9 cellular contexts compared by ENCODE assay signal in genomic region chr2:176096243-176096985, GRCh38. TPM values are rescaled to one million over a fixed set of nuclear protein-coding genes. Genes with fewer than 3 reads are reported as not detected.
DNase-seq lines count a peak whose midpoint lies in the region; ATAC-seq and TF ChIP-seq lines count a peak whose summit lies in the region.
"Had no signal": no experiment of that assay in that cellular context is flagged by ENCODE, and none has a peak within 500 bp of the region (broad histone marks: within the 10 kb centered on the region; RNA-seq: fewer than 3 reads in every experiment).

No MANE protein-coding gene starts in this region.

- no peak for DNase-seq in T-helper 1 cell
- peak in 1 of 2 experiments; percentile 49 for DNase-seq in SJSA1 (ENCODE audit: low read depth in 1 of 2, low spot score in 2 of 2)
- no peak for DNase-seq in fibroblast of lung (ENCODE audit: low read depth in 2 of 2)
- no peak for DNase-seq in NCI-H345 treated with DMSO at 0.1 percent for 48 hours (lab: John Stamatoyannopoulos, UW; ENCODE audit: unreplicated experiment)
- no peak for DNase-seq in superior temporal gyrus (ENCODE audit: extremely low spot score)
- DNase-seq: C1 segment of cervical spinal cord had no signal

- peak overlapping the region; percentile 85 for H3K4me2 ChIP-seq in fibroblast of lung (ENCODE audit: extremely low read depth, insufficient read depth, low read length)

- H3K4me1 Mint-ChIP-seq in T-helper 1 cell treated with Interleukin-12 subunit alpha and Interleukin-12 subunit beta and Interleukin-4 antibody, amounts not matched to agents 30 μg/mL and 1 μg/mL, for 36 hours (ENCODE audit: low read depth): peaks cover 19% of the 10 kb centered on the region
- H3K4me1 Mint-ChIP-seq in stimulated activated memory B cell treated with anti-CD40 and anti-IgM and Interleukin-4, amounts not matched to agents 10 μg/mL and 1 μg/mL and 100 μg/mL, for 72 hours: peaks cover 22% of the 10 kb centered on the region

- H3K36me3 ChIP-seq in SJSA1 (no peaks in the 10 kb centered on the region), fibroblast of lung (ENCODE audit: control insufficient read depth, insufficient read depth, low read length) (no peaks in the 10 kb centered on the region)

- H3K36me3 Mint-ChIP-seq in T-helper 1 cell treated with Interleukin-12 subunit alpha and Interleukin-12 subunit beta and Interleukin-4 antibody, amounts not matched to agents 30 μg/mL and 1 μg/mL, for 36 hours (ENCODE audit: low read depth): peaks cover 9% of the 10 kb centered on the region
- no peaks in the 10 kb centered on the region for H3K36me3 Mint-ChIP-seq in stimulated activated memory B cell treated with anti-CD40 and anti-IgM and Interleukin-4, amounts not matched to agents 10 μg/mL and 1 μg/mL and 100 μg/mL, for 72 hours

- no peaks in the 10 kb centered on the region for H4K20me1 ChIP-seq in fibroblast of lung (ENCODE audit: control insufficient read depth, extremely low read depth, insufficient read depth, low read length)

- no peak for TF ChIP-seq CTCF in fibroblast of lung (conservative IDR thresholded peaks at IDR 0.05 in 1 of 2, IDR thresholded peaks at IDR 0.05 in 1 of 2; ENCODE audit: low read depth in 1 of 2, low read length in 2 of 2)

- H3K9me3 Mint-ChIP-seq in T-helper 1 cell treated with Interleukin-12 subunit alpha and Interleukin-12 subunit beta and Interleukin-4 antibody, amounts not matched to agents 30 μg/mL and 1 μg/mL, for 36 hours: no peaks in the 10 kb centered on the region
- H3K9me3 Mint-ChIP-seq in stimulated activated memory B cell treated with anti-CD40 and anti-IgM and Interleukin-4, amounts not matched to agents 10 μg/mL and 1 μg/mL and 100 μg/mL, for 72 hours: no peaks in the 10 kb centered on the region

- H3K4me3 ChIP-seq in SJSA1 (peak overlapping the region; percentile 46), fibroblast of lung (replicated peaks in 1 of 4; ENCODE audit: control extremely low read depth in 1 of 4, insufficient read depth in 1 of 4, low read depth in 3 of 4, low read length in 4 of 4) (peak overlapping the region; percentile 36 to 53 (median 44))

- H3K27ac ChIP-seq in SJSA1: peak overlapping the region; percentile 36
- no peak overlapping the region for H3K27ac ChIP-seq in fibroblast of lung (ENCODE audit: insufficient read depth, low read length)

- H3K27me3 ChIP-seq in SJSA1 (replicated peaks): peaks cover 59% of the 10 kb centered on the region
- peaks cover 86% of the 10 kb centered on the region for H3K27me3 ChIP-seq in fibroblast of lung (ENCODE audit: control insufficient read depth, insufficient read depth, low read length)

- ATAC-seq in stimulated activated memory B cell treated with anti-CD40 and anti-IgM and Interleukin-4, amounts not matched to agents 10 μg/mL and 1 μg/mL and 100 μg/mL, for 72 hours: no peak
- ATAC-seq in HG02870 (IDR thresholded peaks at IDR 0.05; ENCODE audit: unreplicated experiment): no peak

- H3K9me3 ChIP-seq in SJSA1 (replicated peaks): no peaks in the 10 kb centered on the region; the same call in 1 of the 2 replicates
- no peaks in the 10 kb centered on the region for H3K9me3 ChIP-seq in fibroblast of lung (ENCODE audit: control insufficient read depth, insufficient read depth, low read depth, low read length)

- peak overlapping the region; percentile 80 for H3K4me3 Mint-ChIP-seq in T-helper 1 cell treated with Interleukin-12 subunit alpha and Interleukin-12 subunit beta and Interleukin-4 antibody, amounts not matched to agents 30 μg/mL and 1 μg/mL, for 36 hours
- peak overlapping the region; percentile 73 for H3K4me3 Mint-ChIP-seq in stimulated activated memory B cell treated with anti-CD40 and anti-IgM and Interleukin-4, amounts not matched to agents 10 μg/mL and 1 μg/mL and 100 μg/mL, for 72 hours

- no peak overlapping the region for H2AFZ ChIP-seq in fibroblast of lung (ENCODE audit: low read length)

- H3K4me1 ChIP-seq in SJSA1 (replicated peaks) (peaks cover 34% of the 10 kb centered on the region), fibroblast of lung (ENCODE audit: control insufficient read depth, extremely low read depth, insufficient read depth, low read length) (no peaks in the 10 kb centered on the region)

- H3K27me3 Mint-ChIP-seq in T-helper 1 cell treated with Interleukin-12 subunit alpha and Interleukin-12 subunit beta and Interleukin-4 antibody, amounts not matched to agents 30 μg/mL and 1 μg/mL, for 36 hours (ENCODE audit: low read depth): peaks cover 87% of the 10 kb centered on the region
- H3K27me3 Mint-ChIP-seq in stimulated activated memory B cell treated with anti-CD40 and anti-IgM and Interleukin-4, amounts not matched to agents 10 μg/mL and 1 μg/mL and 100 μg/mL, for 72 hours: peaks cover 87% of the 10 kb centered on the region

- H3K79me2 ChIP-seq in fibroblast of lung (ENCODE audit: control insufficient read depth, insufficient read depth, low read length): no peaks in the 10 kb centered on the region

- no peak overlapping the region for H3K9ac ChIP-seq in fibroblast of lung (ENCODE audit: insufficient read depth, low read length)

- H3K27ac Mint-ChIP-seq in T-helper 1 cell treated with Interleukin-12 subunit alpha and Interleukin-12 subunit beta and Interleukin-4 antibody, amounts not matched to agents 30 μg/mL and 1 μg/mL, for 36 hours: peak overlapping the region; percentile 72
- H3K27ac Mint-ChIP-seq in stimulated activated memory B cell treated with anti-CD40 and anti-IgM and Interleukin-4, amounts not matched to agents 10 μg/mL and 1 μg/mL and 100 μg/mL, for 72 hours: no peak overlapping the region

RNA-seq across cellular contexts. Expression of gene HOXD12, which starts 3.2 kb away (rescaled TPM):
- total RNA-seq in SJSA1 (2014; rRNA removed; shearing (Covaris generic)): 0.13 TPM in 1 of 2 replicates, not detected in the other
- not detected in 2 replicates for total RNA-seq in fibroblast of lung
- not detected in 2 replicates for polyA plus RNA-seq in fibroblast of lung
- not detected in 2 replicates for polyA plus RNA-seq in fibroblast of lung (2012)
- polyA minus RNA-seq in fibroblast of lung (ENCODE audit: low replicate concordance): not detected in 2 replicates

RNA-seq across cellular contexts. Expression of gene HOXD13, which starts 3.9 kb away (rescaled TPM):
- total RNA-seq in SJSA1 (2014; rRNA removed; shearing (Covaris generic)): 0.06 and 0.50 TPM in 2 replicates
- not detected in 2 replicates for total RNA-seq in fibroblast of lung
- not detected in 2 replicates for polyA plus RNA-seq in fibroblast of lung
- polyA plus RNA-seq in fibroblast of lung (2012): not detected in 2 replicates
- not detected in 2 replicates for polyA minus RNA-seq in fibroblast of lung (ENCODE audit: low replicate concordance)

RNA-seq across cellular contexts. Expression of gene HOXD11, which starts 10.7 kb away (rescaled TPM):
- total RNA-seq in SJSA1 (2014; rRNA removed; shearing (Covaris generic)): not detected in 2 replicates
- total RNA-seq in fibroblast of lung: not detected in 2 replicates
- polyA plus RNA-seq in fibroblast of lung: not detected in 2 replicates
- not detected in 2 replicates for polyA plus RNA-seq in fibroblast of lung (2012)
- polyA minus RNA-seq in fibroblast of lung (ENCODE audit: low replicate concordance): not detected in 2 replicates

RNA-seq across cellular contexts. Expression of gene EVX2, which starts 12.7 kb away (rescaled TPM):
- not detected in 2 replicates for total RNA-seq in SJSA1 (2014; rRNA removed; shearing (Covaris generic))
- total RNA-seq in fibroblast of lung: not detected in 2 replicates
- polyA plus RNA-seq in fibroblast of lung: not detected in 2 replicates
- not detected in 2 replicates for polyA plus RNA-seq in fibroblast of lung (2012)
- polyA minus RNA-seq in fibroblast of lung (ENCODE audit: low replicate concordance): not detected in 2 replicates

RNA-seq across cellular contexts. Expression of gene HOXD10, which starts 20.2 kb away (rescaled TPM):
- not detected in 2 replicates for total RNA-seq in SJSA1 (2014; rRNA removed; shearing (Covaris generic))
- total RNA-seq in fibroblast of lung: not detected in 2 replicates
- not detected in 2 replicates for polyA plus RNA-seq in fibroblast of lung
- polyA plus RNA-seq in fibroblast of lung (2012): not detected in 2 replicates
- not detected in 2 replicates for polyA minus RNA-seq in fibroblast of lung (ENCODE audit: low replicate concordance)
